In the genomic region with DNA sequence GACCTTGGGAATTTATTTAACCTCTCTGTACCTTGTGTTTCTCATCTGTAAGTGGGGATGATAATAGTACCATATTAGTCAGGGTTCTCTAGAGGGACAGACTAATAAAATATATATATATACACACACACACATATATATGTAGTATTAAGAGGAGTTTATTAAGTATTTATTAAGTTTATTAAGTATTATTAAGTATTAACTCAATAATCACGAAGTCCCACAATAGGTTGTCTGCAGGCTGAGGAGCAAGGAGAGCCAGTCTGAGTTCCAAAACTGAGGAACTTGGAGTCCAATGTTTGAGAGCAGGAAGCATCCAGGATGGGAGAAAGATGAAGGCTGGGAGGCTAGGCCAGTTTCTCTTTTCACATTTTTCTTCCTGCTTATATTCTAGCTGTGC, we compare ENCODE assay signal across 6 cellular contexts.
"Had no signal": no experiment of that assay in that cellular context is flagged by ENCODE, and none has a peak within 500 bp of the region (broad histone marks: within the 10 kb centered on the region; RNA-seq: fewer than 3 reads in every experiment).

No MANE protein-coding gene starts in this region.

- H3K4me3 Mint-ChIP-seq: IgD-negative memory B cell had no signal

- H3K9me3 Mint-ChIP-seq: IgD-negative memory B cell had no signal

- H3K27ac Mint-ChIP-seq: IgD-negative memory B cell had no signal

- ATAC-seq: HepG2 had no signal

- DNase-seq: IMR-90, KBM-7 had no signal

- H3K4me1 Mint-ChIP-seq: IgD-negative memory B cell had no signal

- FAIRE-seq: HepG2, HTR-8/SVneo had no signal

- H3K27ac ChIP-seq: HL-60 had no signal
